ENCODE assay signal across 8 cellular contexts in the genomic region with DNA sequence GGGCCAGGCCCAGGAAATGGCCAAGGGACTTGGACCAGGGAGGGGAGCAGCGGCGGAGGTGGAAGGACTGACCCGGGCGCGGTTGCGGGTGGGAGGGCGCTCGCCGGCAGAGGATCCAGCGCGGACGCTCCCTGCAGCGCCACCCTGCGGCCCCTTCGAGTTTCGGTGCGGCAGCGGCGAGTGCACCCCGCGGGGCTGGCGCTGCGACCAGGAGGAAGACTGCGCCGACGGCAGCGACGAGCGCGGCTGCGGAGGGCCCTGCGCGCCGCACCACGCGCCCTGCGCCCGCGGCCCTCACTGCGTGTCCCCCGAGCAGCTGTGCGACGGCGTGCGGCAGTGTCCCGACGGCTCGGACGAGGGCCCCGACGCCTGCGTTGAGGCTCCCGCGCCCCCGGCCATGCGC. TPM values are rescaled to one million over a fixed set of nuclear protein-coding genes. Genes with fewer than 3 reads are reported as not detected.
DNase-seq lines count a peak whose midpoint lies in the region; ATAC-seq and TF ChIP-seq lines count a peak whose summit lies in the region.

No MANE protein-coding gene starts in this region.

- peak; percentile 73 for DNase-seq in WERI-Rb-1
- no peak for DNase-seq in esophagus muscularis mucosa (ENCODE audit: extremely low spot score)
- DNase-seq in osteocyte (ENCODE audit: extremely low spot score, unreplicated experiment) = no peak
- DNase-seq in cerebellum (ENCODE audit: low spot score) = no peak

- H3K4me3 Mint-ChIP-seq in osteocyte (ENCODE audit: unreplicated experiment) = no peak overlapping the region

- H3K36me3 ChIP-seq in WERI-Rb-1 = no peaks in the 10 kb centered on the region
- H3K36me3 ChIP-seq in esophagus muscularis mucosa = no peaks in the 10 kb centered on the region

- H3K27ac ChIP-seq in WERI-Rb-1 = no peak overlapping the region
- H3K27ac ChIP-seq in esophagus muscularis mucosa (replicated peaks in 1 of 4) = no peak overlapping the region

- TF ChIP-seq CTCF in GM12872 (IDR thresholded peaks at IDR 0.05; ENCODE audit: insufficient read depth, low read depth, low read length) (peak; percentile 40; the same call in 2 of the 3 replicates), WERI-Rb-1 (IDR thresholded peaks at IDR 0.05; ENCODE audit: low read depth, low read length) (peak; percentile 88), esophagus muscularis mucosa (IDR thresholded peaks at IDR 0.05) (peak; percentile 20 to 54 (median 40)), osteocyte (IDR thresholded peaks at IDR 0.05) (peak; percentile 16)

- no peaks in the 10 kb centered on the region for H3K4me1 Mint-ChIP-seq in osteocyte (ENCODE audit: unreplicated experiment)

- TF ChIP-seq EP300 in esophagus muscularis mucosa (IDR thresholded peaks at IDR 0.05) = no peak

- no peak overlapping the region for H3K27ac Mint-ChIP-seq in osteocyte (ENCODE audit: unreplicated experiment)

- no peak for TF ChIP-seq POLR2A in esophagus muscularis mucosa (IDR thresholded peaks at IDR 0.05; ENCODE audit: low read depth)

- no peak overlapping the region for H3K4me3 ChIP-seq in WERI-Rb-1 (ENCODE audit: low read depth, low read length)
- H3K4me3 ChIP-seq in esophagus muscularis mucosa = peak overlapping the region in 3 of 4 donors; percentile 6 to 16 (median 14)

- intact Hi-C loops in esophagus muscularis mucosa (cut with DNase I) = no loop called here

- ATAC-seq in GM19455 (IDR thresholded peaks at IDR 0.05; ENCODE audit: unreplicated experiment) (no peak), GM19328 (IDR thresholded peaks at IDR 0.05; ENCODE audit: unreplicated experiment) (no peak), HG03439 (IDR thresholded peaks at IDR 0.05; ENCODE audit: unreplicated experiment) (no peak)

- H3K27me3 ChIP-seq in WERI-Rb-1 (ENCODE audit: insufficient read depth, low read depth, severe bottlenecking) (no peaks in the 10 kb centered on the region), esophagus muscularis mucosa (peaks cover 0 to 58% (median 14%) of the 10 kb centered on the region in 4 donors)

- H3K9me3 ChIP-seq in WERI-Rb-1 (ENCODE audit: severe bottlenecking) = no peaks in the 10 kb centered on the region
- no peaks in the 10 kb centered on the region for H3K9me3 ChIP-seq in esophagus muscularis mucosa

- no peaks in the 10 kb centered on the region for H3K9me3 Mint-ChIP-seq in osteocyte (ENCODE audit: unreplicated experiment)

- WGBS in esophagus muscularis mucosa = 9% methylated on average over 17 of the region's 56 CpGs

- peaks cover 6 to 21% (median 14%) of the 10 kb centered on the region in 4 donors for H3K4me1 ChIP-seq in esophagus muscularis mucosa

- H3K27me3 Mint-ChIP-seq in osteocyte (ENCODE audit: unreplicated experiment) = peaks cover 17% of the 10 kb centered on the region

- no peaks in the 10 kb centered on the region for H3K36me3 Mint-ChIP-seq in osteocyte (ENCODE audit: unreplicated experiment)

RNA-seq across cellular contexts. Expression of gene ZNF467, which starts 16.8 kb away (rescaled TPM):
- 10 to 100 TPM; 10.3 to 12.4 (median 11.0) TPM for total RNA-seq in esophagus muscularis mucosa
- total RNA-seq in osteocyte = 3.4 and 4.4 TPM in 2 replicates
- 3.2 TPM for total RNA-seq in cerebellum

RNA-seq across cellular contexts. Expression of gene ZNF862, which starts 48.0 kb away (rescaled TPM):
- total RNA-seq in esophagus muscularis mucosa (10 to 100 TPM in 3 of 4 donors, 1 to 10 TPM in 1; 9.1 to 17.1 (median 13.3) TPM), osteocyte (25.3 and 28.6 TPM in 2 replicates), cerebellum (18.5 TPM)

Comparison
In these comparisons a context has a peak if more than half of its experiments do, and no peak if none do; other contexts are left out.
1. CTCF ChIP-seq: peak in every context shown above with its lines; median percentile 88 in WERI-Rb-1; 40 in GM12872; 40 in esophagus muscularis mucosa; 16 in osteocyte.